Comparison of ENCODE assay signal across 5 cellular contexts in the genomic region with DNA sequence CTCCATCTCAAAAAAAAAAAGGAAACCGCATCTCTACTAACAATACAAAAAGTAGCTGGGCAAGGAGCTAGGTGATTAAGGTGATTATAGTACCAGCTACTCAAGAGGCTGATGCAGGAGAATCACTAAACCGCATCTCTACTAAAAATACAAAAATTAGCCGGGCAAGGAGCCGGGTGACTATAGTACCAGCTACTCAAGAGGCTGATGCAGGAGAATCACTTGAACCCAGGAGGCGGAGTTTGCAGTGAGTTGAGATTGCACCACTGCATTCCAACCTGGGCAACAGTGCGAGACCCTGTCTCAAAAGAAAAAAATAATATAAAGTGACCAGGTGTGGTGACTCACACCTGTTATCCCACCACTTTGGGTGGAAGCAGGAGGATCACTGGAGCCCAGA. TPM values are rescaled to one million over a fixed set of nuclear protein-coding genes. Genes with fewer than 3 reads are reported as not detected.
"Had no signal": no experiment of that assay in that cellular context is flagged by ENCODE, and none has a peak within 500 bp of the region (broad histone marks: within the 10 kb centered on the region; RNA-seq: fewer than 3 reads in every experiment).

No MANE protein-coding gene starts in this region.

RNA-seq across cellular contexts. Expression of a gene that starts 5.6 kb away (rescaled TPM):
- total RNA-seq: HepG2, HT-29, HT1080, IMR-90, K562 had no signal
